ENCODE assay signal across 1 cellular context in the genomic region with DNA sequence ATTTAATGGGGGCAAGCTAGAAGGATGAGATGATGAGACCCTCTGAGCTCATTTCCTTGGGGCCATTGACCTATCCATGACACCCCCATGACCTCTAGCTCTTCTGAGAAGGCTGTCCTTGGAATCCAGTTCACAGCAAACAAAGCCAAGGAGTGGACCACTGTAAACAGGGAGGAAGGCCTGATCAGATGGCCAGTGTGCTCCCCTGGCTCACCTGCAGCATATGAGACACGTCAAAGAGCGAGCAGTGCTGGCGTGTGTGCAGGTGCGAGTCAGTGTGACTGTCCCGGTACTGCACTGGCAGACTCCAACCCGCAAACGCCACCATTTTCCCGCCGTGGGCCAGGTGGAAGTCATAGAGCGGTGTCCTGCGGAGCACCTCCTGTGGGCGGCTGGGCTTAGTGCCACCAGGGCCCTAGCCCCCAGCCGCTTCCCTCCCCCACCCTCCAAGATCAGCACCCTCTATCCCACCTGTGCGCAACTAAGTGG.
TF ChIP-seq lines count a peak whose summit lies in the region.

No MANE protein-coding gene starts in this region.

TF ChIP-seq in GM23338, 12 proteins besides CTCF, POLR2A, EP300 and RAD21 (continued from another document):
- no peak for TF ChIP-seq ZNF462 (CRISPR knock-in tag; IDR thresholded peaks at IDR 0.05)
- TF ChIP-seq STAT1 (IDR thresholded peaks at IDR 0.05; ENCODE audit: unreplicated experiment) = no peak
- TF ChIP-seq, protein P1, sequence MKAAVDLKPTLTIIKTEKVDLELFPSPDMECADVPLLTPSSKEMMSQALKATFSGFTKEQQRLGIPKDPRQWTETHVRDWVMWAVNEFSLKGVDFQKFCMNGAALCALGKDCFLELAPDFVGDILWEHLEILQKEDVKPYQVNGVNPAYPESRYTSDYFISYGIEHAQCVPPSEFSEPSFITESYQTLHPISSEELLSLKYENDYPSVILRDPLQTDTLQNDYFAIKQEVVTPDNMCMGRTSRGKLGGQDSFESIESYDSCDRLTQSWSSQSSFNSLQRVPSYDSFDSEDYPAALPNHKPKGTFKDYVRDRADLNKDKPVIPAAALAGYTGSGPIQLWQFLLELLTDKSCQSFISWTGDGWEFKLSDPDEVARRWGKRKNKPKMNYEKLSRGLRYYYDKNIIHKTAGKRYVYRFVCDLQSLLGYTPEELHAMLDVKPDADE (IDR thresholded peaks at IDR 0.05) = no peak
- no peak for TF ChIP-seq CREB1 (CRISPR knock-in tag; IDR thresholded peaks at IDR 0.05; ENCODE audit: low read depth)
- TF ChIP-seq EZH2phosphoT487 (IDR thresholded peaks at IDR 0.05; ENCODE audit: unreplicated experiment) = no peak
